ENCODE assay signal across 11 cellular contexts in genomic region chr19:7921955-7922840, GRCh38. TPM values are rescaled to one million over a fixed set of nuclear protein-coding genes. Genes with fewer than 3 reads are reported as not detected.
DNase-seq lines count a peak whose midpoint lies in the region; ATAC-seq and TF ChIP-seq lines count a peak whose summit lies in the region.
"Had no signal": no experiment of that assay in that cellular context is flagged by ENCODE, and none has a peak within 500 bp of the region (broad histone marks: within the 10 kb centered on the region; RNA-seq: fewer than 3 reads in every experiment).

No MANE protein-coding gene starts in this region.

- WGBS in spleen, 5 donors: 91 to 98% (median 94%) methylated on average over 26 to 31 of the region's 31 CpGs

- CTCF ChIA-PET in T-cell (lab: Charles Lee): interaction anchor here in 1 of 2 donors (3.3 to 3.6 kb wide), 2 partner anchors 19 to 53 kb away, joined by 28 to 32 read pairs; partner anchors contain the start of gene MAP2K7

- no peaks in the 10 kb centered on the region for H3K36me3 Mint-ChIP-seq in T-cell
- no peaks in the 10 kb centered on the region for H3K36me3 Mint-ChIP-seq in immature natural killer cell

- TF ChIP-seq POLR2A in spleen (IDR thresholded peaks at IDR 0.05) (no peak), GM18505 (IDR thresholded peaks at IDR 0.05; ENCODE audit: borderline replicate concordance, extremely low read depth, insufficient read depth, insufficient read length) (no peak)

- DNase-seq in DND-41 (no peak), T-cell (no peak), immature natural killer cell (no peak), spleen (peak; percentile 82), DMS153 (lab: John Stamatoyannopoulos, UW) (no peak), T-helper 2 cell (no peak), OCI-M1 (lab: John Stamatoyannopoulos, UW) (no peak)
- DNase-seq: activated gamma-delta T cell; effector CD4-positive, alpha-beta T cell; EL had no signal

- peaks cover 9% of the 10 kb centered on the region for H3K79me2 ChIP-seq in DND-41 (ENCODE audit: insufficient read depth, low read length)

- H3K36me3 ChIP-seq in DND-41 (ENCODE audit: insufficient read depth, low read length) (peaks cover 33% of the 10 kb centered on the region), spleen (peaks cover 3 to 25% (median 11%) of the 10 kb centered on the region in 6 donors)

- peaks cover 4 to 15% of the 10 kb centered on the region in 2 donors for H3K27me3 Mint-ChIP-seq in T-cell
- H3K27me3 Mint-ChIP-seq in immature natural killer cell (ENCODE audit: low read depth in 3 of 3): peaks cover 18 to 31% (median 28%) of the 10 kb centered on the region in 3 donors

- H3K9me3 ChIP-seq in DND-41 (ENCODE audit: insufficient read depth, low read length, severe bottlenecking) (no peaks in the 10 kb centered on the region), spleen (no peaks in the 10 kb centered on the region)

- POLR2A ChIA-PET in T-cell (lab: Charles Lee): interaction anchor here in 1 of 2 donors (1.8 kb wide), 1 partner anchor 22 kb away, joined by 4 read pairs; the partner anchor contains the start of gene TIMM44

- H3K27ac ChIP-seq in DND-41 (ENCODE audit: low read length) (peak overlapping the region; percentile 75; the same call in 1 of the 2 replicates), spleen (peak overlapping the region; percentile 84 to 96 (median 92))

- H3K4me1 ChIP-seq in DND-41 (ENCODE audit: insufficient read depth, low read length) (peaks cover 50% of the 10 kb centered on the region), spleen (peaks cover 35 to 90% (median 69%) of the 10 kb centered on the region in 6 donors)

- H4K20me1 ChIP-seq in DND-41 (ENCODE audit: insufficient read depth, low read length): peaks cover 38% of the 10 kb centered on the region

- intact Hi-C loops in spleen (cut with DNase I; ENCODE audit: low total_unique reads): no loop called here

- peak overlapping the region; percentile 59; the same call in 1 of the 2 replicates for H3K9ac ChIP-seq in DND-41 (ENCODE audit: low read depth, low read length)

- H2AFZ ChIP-seq in DND-41 (ENCODE audit: low read depth, low read length): no peak overlapping the region

- H3K27me3 ChIP-seq in DND-41 (ENCODE audit: insufficient read depth, low read length, poor library complexity) (no peaks in the 10 kb centered on the region), spleen (replicated peaks in 1 of 7) (peaks cover 0 to 42% (median 23%) of the 10 kb centered on the region in 7 donors)

- H3K9me3 Mint-ChIP-seq in T-cell (no peaks in the 10 kb centered on the region), immature natural killer cell (no peaks in the 10 kb centered on the region)

- H3K4me1 Mint-ChIP-seq in T-cell (peaks cover 29 to 48% (median 30%) of the 10 kb centered on the region in 3 donors), immature natural killer cell (peaks cover 17 to 30% of the 10 kb centered on the region in 2 donors)

- peak overlapping the region in 1 of 2 experiments; percentile 68; a peak in 1 of 4 replicates for H3K4me3 ChIP-seq in DND-41 (ENCODE audit: low read depth in 1 of 2, low read length in 2 of 2)
- H3K4me3 ChIP-seq in spleen: peak overlapping the region in 5 of 8 donors; percentile 45 to 94 (median 77)

- H3K27ac Mint-ChIP-seq in T-cell (peak overlapping the region in 1 of 2 donors; percentile 44), immature natural killer cell (peak overlapping the region in 2 of 6 donors; percentile 29 to 87)

- peak overlapping the region; percentile 82 for H3K4me2 ChIP-seq in DND-41 (ENCODE audit: insufficient read depth, low read length)

- H3K4me3 Mint-ChIP-seq in T-cell (peak overlapping the region in 2 of 3 donors; percentile 14 to 39), immature natural killer cell (peak overlapping the region in 4 of 5 donors; percentile 29 to 65 (median 40))

- ATAC-seq in DND-41 (ENCODE audit: insufficient read depth, low read depth) (no peak), T-cell (replicated peaks in 1 of 4) (no peak), GM18505 (IDR thresholded peaks at IDR 0.05; ENCODE audit: unreplicated experiment) (no peak)

- TF ChIP-seq CTCF in DND-41 (IDR thresholded peaks at IDR 0.05; ENCODE audit: borderline replicate concordance, extremely low read depth, low read length, poor library complexity, severe bottlenecking): no peak
- no peak for TF ChIP-seq CTCF in spleen (IDR thresholded peaks at IDR 0.05 in 8 of 11, conservative IDR thresholded peaks at IDR 0.05 in 3 of 11)

RNA-seq across cellular contexts. Expression of gene SNAPC2, which starts 2.1 kb away (rescaled TPM):
- 10 to 100 TPM in 4 of 5 donors, 1 to 10 TPM in 1; 9.0 to 22.9 (median 18.6) TPM for total RNA-seq in T-cell
- 10 to 100 TPM; 15.6 to 31.1 (median 17.0) TPM for polyA plus RNA-seq in immature natural killer cell
- total RNA-seq in spleen: 10 to 100 TPM; 13.8 to 23.9 (median 17.7) TPM
- polyA plus RNA-seq in spleen: 10 to 100 TPM; 13.1 to 23.0 (median 19.3) TPM

RNA-seq across cellular contexts. Expression of gene CTXN1, which starts 3.7 kb away (rescaled TPM):
- under 1 TPM in 4 of 5 donors, not detected in 1; 0.19 to 0.47 (median 0.30) TPM for total RNA-seq in T-cell
- polyA plus RNA-seq in immature natural killer cell: not detected
- 1 to 10 TPM; 1.2 to 4.4 (median 2.1) TPM for total RNA-seq in spleen
- polyA plus RNA-seq in spleen: under 1 TPM; 0.11 to 0.96 (median 0.64) TPM

RNA-seq across cellular contexts. Expression of gene TGFBR3L, which starts 7.6 kb away (rescaled TPM):
- total RNA-seq in T-cell (1 to 10 TPM in 3 of 5 donors, under 1 TPM in 2; 0.76 to 4.5 (median 1.3) TPM), spleen (not detected)
- polyA plus RNA-seq in immature natural killer cell (under 1 TPM in 1 of 3 donors, not detected in 2; 0.86 TPM), spleen (under 1 TPM in 1 of 3 donors, not detected in 2; 0.11 TPM)

RNA-seq across cellular contexts. Expression of gene MAP2K7, which starts 18.5 kb away (rescaled TPM):
- total RNA-seq in T-cell (10 to 100 TPM; 68.1 to 93.1 (median 73.5) TPM), spleen (10 to 100 TPM; 19.5 to 41.3 (median 32.9) TPM)
- polyA plus RNA-seq in immature natural killer cell (1 to 10 TPM; 2.0 to 4.4 (median 2.7) TPM), spleen (10 to 100 TPM; 12.4 to 44.3 (median 18.9) TPM)

RNA-seq across cellular contexts. Expression of gene TIMM44, which starts 21.3 kb away (rescaled TPM):
- total RNA-seq in T-cell: 10 to 100 TPM; 72.7 to 99.4 (median 90.3) TPM
- 10 to 100 TPM; 12.7 to 22.1 (median 14.7) TPM for polyA plus RNA-seq in immature natural killer cell
- total RNA-seq in spleen: 10 to 100 TPM; 33.2 to 94.9 (median 63.5) TPM
- 10 to 100 TPM; 37.4 to 67.3 (median 66.0) TPM for polyA plus RNA-seq in spleen
